In the genomic region with DNA sequence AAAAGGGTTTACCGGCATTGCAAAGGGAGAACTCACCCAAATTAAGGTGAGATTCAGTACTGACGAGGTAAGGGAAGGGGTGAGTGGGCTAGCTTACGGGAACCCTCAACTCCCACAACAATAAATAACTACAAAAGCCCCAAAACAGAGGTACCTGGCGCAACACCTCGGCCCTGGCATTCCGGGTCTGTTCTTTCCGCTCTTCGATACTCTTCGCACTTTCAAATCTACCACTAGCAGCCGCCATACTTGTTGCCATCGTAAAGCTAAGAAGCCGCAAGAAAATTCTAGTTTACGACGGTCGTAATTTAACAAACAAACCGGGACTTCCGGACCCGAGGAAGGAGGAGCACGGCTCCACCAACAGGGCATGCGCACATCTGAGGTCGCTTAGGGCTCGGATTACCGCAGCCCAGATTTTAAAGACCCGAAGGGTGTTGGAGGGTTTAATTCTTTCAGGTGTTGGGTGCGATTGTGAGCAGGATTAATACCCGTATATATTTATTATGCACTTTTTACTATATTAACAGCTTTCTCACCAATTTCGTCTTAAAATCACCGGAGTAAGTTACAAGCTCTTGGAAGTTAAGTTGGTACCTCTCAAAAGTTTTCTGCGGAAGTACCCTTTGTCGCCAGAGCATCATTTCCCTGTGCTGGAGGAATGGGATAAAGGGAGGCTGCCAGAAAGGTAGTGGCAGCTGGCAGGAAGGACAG, we compare ENCODE assay signal across 8 cellular contexts. TPM values are rescaled to one million over a fixed set of nuclear protein-coding genes. Genes with fewer than 3 reads are reported as not detected.
A peak's percentile ranks its signal among the peaks of the same experiment; 100 is the strongest.
DNase-seq lines count a peak whose midpoint lies in the region; ATAC-seq and TF ChIP-seq lines count a peak whose summit lies in the region.

A gene (minus strand): TSS at position 268 of the 714 bp plus-strand sequence. CDS start 9 bp downstream, at position 259.

- H3K36me3 Mint-ChIP-seq in effector memory CD8-positive, alpha-beta T cell (ENCODE audit: insufficient read depth), result peaks cover 27% of the 10 kb centered on the region
- peaks cover 4% of the 10 kb centered on the region for H3K36me3 Mint-ChIP-seq in memory B cell

- peak; percentile 94 for ATAC-seq in effector memory CD8-positive, alpha-beta T cell (replicated peaks)
- ATAC-seq in memory B cell (ENCODE audit: low read depth), result peak; percentile 91

- POLR2A ChIA-PET in activated CD8-positive, alpha-beta memory T cell treated with anti-CD3 and anti-CD28 coated beads for 36 hours (lab: Charles Lee), result interaction anchor here (0.6 kb wide), 1 partner anchor 579 kb away, joined by 3 read pairs; no protein-coding TSS in a partner anchor

- peak within 1 kb of the TSS; percentile 85 to 87 for H3K4me3 Mint-ChIP-seq in effector memory CD8-positive, alpha-beta T cell
- peak within 1 kb of the TSS; percentile 94 for H3K4me3 Mint-ChIP-seq in memory B cell

- H3K27ac Mint-ChIP-seq in effector memory CD8-positive, alpha-beta T cell, result peak within 1 kb of the TSS; percentile 93 to 94
- peak within 1 kb of the TSS; percentile 96 for H3K27ac Mint-ChIP-seq in memory B cell

- TF ChIP-seq CTCF in GM20000 (IDR thresholded peaks at IDR 0.05; ENCODE audit: extremely low read depth, missing control alignments), result no peak

- DNase-seq in CMK (ENCODE audit: low read depth), result peak; percentile 91
- peak; percentile 88 for DNase-seq in GM20000 (ENCODE audit: low spot score)
- DNase-seq in HT-29 (ENCODE audit: low spot score), result peak; percentile 95
- peak; percentile 92 to 96 for DNase-seq in NOMO-1 (lab: John Stamatoyannopoulos, UW; ENCODE audit: unreplicated experiment in 2 of 2)
- DNase-seq in effector memory CD8-positive, alpha-beta T cell, result peak; percentile 83 to 85 (median 84)
- peak; percentile 66 to 80 for DNase-seq in memory B cell (ENCODE audit: low spot score in 2 of 2)
- DNase-seq in stimulated activated CD8-positive, alpha-beta memory T cell treated with anti-CD3 and anti-CD28 coated beads, Interleukin-12 subunit alpha, Interleukin-12 subunit beta, amount 100 ng/mL, for 24 hours (ENCODE audit: extremely low read depth), result peak; percentile 68

- H3K27me3 Mint-ChIP-seq in effector memory CD8-positive, alpha-beta T cell, result peaks cover 7 to 18% of the 10 kb centered on the region in 2 donors
- no peaks in the 10 kb centered on the region for H3K27me3 Mint-ChIP-seq in memory B cell

- no peaks in the 10 kb centered on the region for H3K9me3 Mint-ChIP-seq in effector memory CD8-positive, alpha-beta T cell
- no peaks in the 10 kb centered on the region for H3K9me3 Mint-ChIP-seq in memory B cell

- H3K4me1 Mint-ChIP-seq in effector memory CD8-positive, alpha-beta T cell (ENCODE audit: low read depth in 2 of 2), result peaks cover 18 to 27% of the 10 kb centered on the region in 2 donors
- peaks cover 18% of the 10 kb centered on the region for H3K4me1 Mint-ChIP-seq in memory B cell

- CTCF ChIA-PET in activated CD8-positive, alpha-beta memory T cell treated with anti-CD3 and anti-CD28 coated beads for 36 hours (lab: Charles Lee), result interaction anchor here (1.0 to 1.3 kb wide), 2 partner anchors 23 to 105 kb away, joined by 3 to 4 read pairs; no protein-coding TSS in a partner anchor

RNA-seq across cellular contexts. Expression of the gene that starts here (rescaled TPM):
- total RNA-seq in HT-29 (2014; rRNA removed; shearing (Covaris generic)), result 3.7 and 4.0 TPM in 2 replicates
- 10 to 100 TPM; 13.3 to 13.9 TPM for total RNA-seq in activated CD8-positive, alpha-beta memory T cell treated with anti-CD3 and anti-CD28 coated beads for 36 hours

Comparison
In these comparisons a context has a peak if more than half of its experiments do, and no peak if none do; other contexts are left out.
1. Peak in every context shown above with its lines: DNase-seq and ATAC-seq.